ENCODE assay signal across 24 cellular contexts in the genomic region with DNA sequence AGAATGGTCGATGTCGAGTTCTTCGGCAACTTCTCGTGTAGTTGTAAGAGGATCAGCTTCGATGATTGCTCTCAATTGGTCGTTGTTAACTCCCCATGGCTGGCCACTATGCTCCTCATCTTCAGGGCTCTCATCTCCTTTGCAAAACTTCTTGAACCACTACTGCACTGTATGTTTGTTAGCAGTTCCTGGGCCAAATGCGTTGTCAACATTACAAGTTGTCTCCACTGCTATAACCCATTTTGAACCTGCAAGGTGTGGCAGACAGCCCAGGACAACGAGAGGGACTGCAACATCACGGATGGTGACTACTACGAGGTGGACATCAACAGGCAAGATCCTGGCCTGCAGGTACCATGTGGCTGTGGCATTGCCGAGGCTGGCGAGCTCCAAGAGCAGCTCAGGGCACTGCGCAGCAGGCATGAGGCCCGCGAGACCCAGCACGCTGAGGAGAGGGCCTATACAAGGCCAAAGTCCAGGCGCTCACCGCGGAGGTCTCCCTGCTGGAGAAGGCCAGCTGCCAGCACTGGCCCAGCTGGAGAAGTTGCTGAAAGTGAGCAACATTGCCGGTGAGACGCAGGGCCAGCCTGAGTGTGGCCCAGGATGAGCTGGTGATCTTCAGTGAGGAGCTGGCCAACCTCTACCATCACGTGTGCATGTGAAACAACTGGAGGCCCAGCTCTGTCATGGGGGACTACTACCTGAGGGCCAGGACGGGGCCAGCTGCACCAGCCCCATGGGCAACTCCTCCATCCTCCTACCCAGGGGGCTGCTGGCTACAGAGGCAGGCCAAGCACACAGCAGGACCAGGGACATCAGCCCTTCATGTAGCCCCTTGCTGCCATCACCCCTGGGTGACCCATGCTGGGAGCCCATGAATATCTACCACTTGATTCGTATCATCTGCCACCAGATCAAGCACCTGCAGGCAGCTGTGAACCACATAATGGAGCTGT.
"Had no signal": no experiment of that assay in that cellular context is flagged by ENCODE, and none has a peak within 500 bp of the region (broad histone marks: within the 10 kb centered on the region; RNA-seq: fewer than 3 reads in every experiment).

No MANE protein-coding gene starts in this region.

- H3K27me3 ChIP-seq: ascending aorta, gastroesophageal sphincter, hepatocyte, pancreas, right atrium auricular region, spleen had no signal

- H3K4me3 Mint-ChIP-seq: activated CD8-positive, alpha-beta T cell treated with anti-CD3 and anti-CD28 coated beads for 36 hours; activated naive CD4-positive, alpha-beta T cell treated with anti-CD3 and anti-CD28 coated beads, Interleukin-2, amount 10 ng/mL, durations not matched to agents 7 days and 5 days; activated naive CD8-positive, alpha-beta T cell treated with anti-CD3 and anti-CD28 coated beads, Interleukin-2, amount 10 ng/mL, durations not matched to agents 7 days and 5 days; brain; nephron progenitor cell; stimulated activated naive CD8-positive, alpha-beta T cell treated with anti-CD3 and anti-CD28 coated beads, Interleukin-15, Interleukin-2, amounts not matched to agents 100 ng/mL and 50 ng/mL, for 24 hours; T-helper 17 cell; type B pancreatic cell had no signal

- H3K27ac Mint-ChIP-seq: activated CD8-positive, alpha-beta T cell treated with anti-CD3 and anti-CD28 coated beads for 36 hours; activated naive CD4-positive, alpha-beta T cell treated with anti-CD3 and anti-CD28 coated beads, Interleukin-2, amount 10 ng/mL, durations not matched to agents 7 days and 5 days; activated naive CD8-positive, alpha-beta T cell treated with anti-CD3 and anti-CD28 coated beads, Interleukin-2, amount 10 ng/mL, durations not matched to agents 7 days and 5 days; brain; nephron progenitor cell; stimulated activated naive CD8-positive, alpha-beta T cell treated with anti-CD3 and anti-CD28 coated beads, Interleukin-15, Interleukin-2, amounts not matched to agents 100 ng/mL and 50 ng/mL, for 24 hours; T-helper 17 cell; type B pancreatic cell had no signal

- ATAC-seq: activated CD8-positive, alpha-beta T cell treated with anti-CD3 and anti-CD28 coated beads for 36 hours; gastroesophageal sphincter; left cardiac atrium; left ventricle myocardium superior; mucosa of descending colon; pancreas; T-helper 17 cell had no signal

- H3K4me3 ChIP-seq: ascending aorta, gastroesophageal sphincter, hepatocyte, mucosa of descending colon, pancreas, psoas muscle, right atrium auricular region, spleen had no signal

- FAIRE-seq: endothelial cell of umbilical vein, keratinocyte, pancreas had no signal

- H3K9me3 Mint-ChIP-seq: activated CD8-positive, alpha-beta T cell treated with anti-CD3 and anti-CD28 coated beads for 36 hours; activated naive CD4-positive, alpha-beta T cell treated with anti-CD3 and anti-CD28 coated beads, Interleukin-2, amount 10 ng/mL, durations not matched to agents 7 days and 5 days; activated naive CD8-positive, alpha-beta T cell treated with anti-CD3 and anti-CD28 coated beads, Interleukin-2, amount 10 ng/mL, durations not matched to agents 7 days and 5 days; nephron progenitor cell; stimulated activated naive CD8-positive, alpha-beta T cell treated with anti-CD3 and anti-CD28 coated beads, Interleukin-15, Interleukin-2, amounts not matched to agents 100 ng/mL and 50 ng/mL, for 24 hours; type B pancreatic cell had no signal

- H3K4me1 Mint-ChIP-seq: activated naive CD4-positive, alpha-beta T cell treated with anti-CD3 and anti-CD28 coated beads, Interleukin-2, amount 10 ng/mL, durations not matched to agents 7 days and 5 days; activated naive CD8-positive, alpha-beta T cell treated with anti-CD3 and anti-CD28 coated beads, Interleukin-2, amount 10 ng/mL, durations not matched to agents 7 days and 5 days; brain; nephron progenitor cell had no signal

- H3K36me3 Mint-ChIP-seq: activated naive CD8-positive, alpha-beta T cell treated with anti-CD3 and anti-CD28 coated beads, Interleukin-2, amount 10 ng/mL, durations not matched to agents 7 days and 5 days; brain; type B pancreatic cell had no signal

- H3K36me3 ChIP-seq: ascending aorta, gastroesophageal sphincter, pancreas, right atrium auricular region, spleen had no signal

- DNase-seq: activated CD4-positive, alpha-beta T cell treated with anti-CD3 and anti-CD28 coated beads, Interleukin-2, amount 50 U/mL, for 1 hour; activated CD8-positive, alpha-beta T cell treated with anti-CD3 and anti-CD28 coated beads for 36 hours; activated gamma-delta T cell; activated naive CD4-positive, alpha-beta T cell treated with anti-CD3 and anti-CD28 coated beads, Interleukin-2, amount 10 ng/mL, durations not matched to agents 7 days and 5 days; activated naive CD8-positive, alpha-beta T cell treated with anti-CD3 and anti-CD28 coated beads, Interleukin-2, amount 10 ng/mL, durations not matched to agents 7 days and 5 days; activated T-cell treated with anti-CD3 and anti-CD28 coated beads for 4 hours; left cardiac atrium; left ventricle myocardium superior; mucosa of descending colon; nephron progenitor cell; psoas muscle; spleen; substantia nigra; T-helper 17 cell had no signal

- H3K27me3 Mint-ChIP-seq: activated CD8-positive, alpha-beta T cell treated with anti-CD3 and anti-CD28 coated beads for 36 hours; brain; stimulated activated naive CD8-positive, alpha-beta T cell treated with anti-CD3 and anti-CD28 coated beads, Interleukin-15, Interleukin-2, amounts not matched to agents 100 ng/mL and 50 ng/mL, for 24 hours; T-helper 17 cell; type B pancreatic cell had no signal
